In the genomic region with DNA sequence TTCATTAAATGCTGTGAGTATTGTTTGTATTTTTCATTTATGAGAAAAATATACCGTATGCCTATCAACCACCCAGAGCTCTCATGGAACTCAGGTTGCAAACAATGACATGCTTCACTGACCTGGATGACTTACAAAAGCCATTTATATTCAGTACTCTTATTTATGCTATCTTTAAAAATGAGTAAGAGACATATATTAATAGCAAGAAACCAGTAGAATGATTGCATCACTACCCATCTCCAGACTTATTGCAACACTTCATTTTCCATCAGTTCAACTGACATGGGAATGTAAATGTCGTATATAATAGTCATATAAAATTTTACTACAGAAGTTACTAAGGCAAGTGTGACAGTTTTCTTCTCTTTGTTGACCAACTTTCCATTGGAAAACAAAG, we compare ENCODE assay signal across 10 cellular contexts.
"Had no signal": no experiment of that assay in that cellular context is flagged by ENCODE, and none has a peak within 500 bp of the region (broad histone marks: within the 10 kb centered on the region; RNA-seq: fewer than 3 reads in every experiment).

No MANE protein-coding gene starts in this region.

- H3K27ac Mint-ChIP-seq: activated CD8-positive, alpha-beta T cell treated with anti-CD3 and anti-CD28 coated beads for 36 hours; activated T-cell treated with anti-CD3 and anti-CD28 coated beads, Interleukin-2, amount 50 U/mL, for 72 hours; naive thymus-derived CD4-positive, alpha-beta T cell had no signal

- H3K36me3 ChIP-seq: neutrophil, tibial nerve had no signal

- H3K27me3 ChIP-seq: neutrophil, tibial nerve had no signal

- H3K4me3 Mint-ChIP-seq: activated CD8-positive, alpha-beta T cell treated with anti-CD3 and anti-CD28 coated beads for 36 hours; activated T-cell treated with anti-CD3 and anti-CD28 coated beads, Interleukin-2, amount 50 U/mL, for 72 hours; naive thymus-derived CD4-positive, alpha-beta T cell had no signal

- DNase-seq: activated CD4-positive, alpha-beta T cell treated with anti-CD3 and anti-CD28 coated beads for 4 hours; activated CD8-positive, alpha-beta memory T cell treated with anti-CD3 and anti-CD28 coated beads, Interleukin-2, amount 50 U/mL, for 4 hours; activated CD8-positive, alpha-beta T cell treated with anti-CD3 and anti-CD28 coated beads for 36 hours; activated T-cell treated with anti-CD3 and anti-CD28 coated beads, Interleukin-2, amount 50 U/mL, for 72 hours; caudate nucleus; effector memory CD4-positive, alpha-beta T cell; naive thymus-derived CD4-positive, alpha-beta T cell had no signal

- H3K4me3 ChIP-seq: smooth muscle cell, tibial nerve had no signal

- H3K9me3 Mint-ChIP-seq: activated CD8-positive, alpha-beta T cell treated with anti-CD3 and anti-CD28 coated beads for 36 hours; activated T-cell treated with anti-CD3 and anti-CD28 coated beads, Interleukin-2, amount 50 U/mL, for 72 hours; naive thymus-derived CD4-positive, alpha-beta T cell had no signal

- H3K36me3 Mint-ChIP-seq: naive thymus-derived CD4-positive, alpha-beta T cell had no signal
